Comparison of ENCODE assay signal across 21 cellular contexts in the genomic region with DNA sequence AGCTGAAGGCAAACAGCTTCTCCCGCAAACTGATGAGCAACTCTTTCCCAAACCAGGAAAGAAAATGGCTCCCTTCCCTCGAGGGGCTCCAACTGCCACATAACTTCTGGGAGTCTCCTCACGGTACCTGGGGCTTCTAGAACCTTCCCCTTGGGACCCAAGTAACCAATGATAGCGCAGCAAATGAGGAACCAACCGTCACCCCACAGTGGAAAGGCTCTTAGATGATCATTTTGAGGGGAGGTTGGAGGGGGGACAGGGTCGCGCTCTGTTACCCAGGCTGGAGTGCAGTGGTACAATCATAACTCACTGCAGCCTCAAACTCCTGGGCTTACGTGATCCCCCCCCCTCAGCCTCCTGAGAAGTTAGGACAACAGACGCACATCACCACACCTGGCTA. TPM values are rescaled to one million over a fixed set of nuclear protein-coding genes. Genes with fewer than 3 reads are reported as not detected.
"Had no signal": no experiment of that assay in that cellular context is flagged by ENCODE, and none has a peak within 500 bp of the region (broad histone marks: within the 10 kb centered on the region; RNA-seq: fewer than 3 reads in every experiment).

A gene with protein sequence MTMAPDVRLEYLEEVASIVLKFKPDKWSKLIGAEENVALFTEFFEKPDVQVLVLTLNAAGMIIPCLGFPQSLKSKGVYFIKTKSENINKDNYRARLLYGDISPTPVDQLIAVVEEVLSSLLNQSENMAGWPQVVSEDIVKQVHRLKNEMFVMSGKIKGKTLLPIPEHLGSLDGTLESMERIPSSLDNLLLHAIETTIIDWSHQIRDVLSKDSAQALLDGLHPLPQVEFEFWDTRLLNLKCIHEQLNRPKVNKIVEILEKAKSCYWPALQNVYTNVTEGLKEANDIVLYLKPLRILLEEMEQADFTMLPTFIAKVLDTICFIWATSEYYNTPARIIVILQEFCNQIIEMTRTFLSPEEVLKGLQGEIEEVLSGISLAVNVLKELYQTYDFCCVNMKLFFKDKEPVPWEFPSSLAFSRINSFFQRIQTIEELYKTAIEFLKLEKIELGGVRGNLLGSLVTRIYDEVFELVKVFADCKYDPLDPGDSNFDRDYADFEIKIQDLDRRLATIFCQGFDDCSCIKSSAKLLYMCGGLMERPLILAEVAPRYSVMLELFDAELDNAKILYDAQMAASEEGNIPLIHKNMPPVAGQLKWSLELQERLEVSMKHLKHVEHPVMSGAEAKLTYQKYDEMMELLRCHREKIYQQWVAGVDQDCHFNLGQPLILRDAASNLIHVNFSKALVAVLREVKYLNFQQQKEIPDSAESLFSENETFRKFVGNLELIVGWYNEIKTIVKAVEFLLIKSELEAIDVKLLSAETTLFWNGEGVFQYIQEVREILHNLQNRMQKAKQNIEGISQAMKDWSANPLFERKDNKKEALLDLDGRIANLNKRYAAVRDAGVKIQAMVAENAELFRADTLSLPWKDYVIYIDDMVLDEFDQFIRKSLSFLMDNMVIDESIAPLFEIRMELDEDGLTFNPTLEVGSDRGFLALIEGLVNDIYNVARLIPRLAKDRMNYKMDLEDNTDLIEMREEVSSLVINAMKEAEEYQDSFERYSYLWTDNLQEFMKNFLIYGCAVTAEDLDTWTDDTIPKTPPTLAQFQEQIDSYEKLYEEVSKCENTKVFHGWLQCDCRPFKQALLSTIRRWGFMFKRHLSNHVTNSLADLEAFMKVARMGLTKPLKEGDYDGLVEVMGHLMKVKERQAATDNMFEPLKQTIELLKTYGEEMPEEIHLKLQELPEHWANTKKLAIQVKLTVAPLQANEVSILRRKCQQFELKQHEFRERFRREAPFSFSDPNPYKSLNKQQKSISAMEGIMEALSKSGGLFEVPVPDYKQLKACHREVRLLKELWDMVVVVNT (N-terminal part only) (minus strand): TSS at position 101 of the 400 bp plus-strand sequence. CDS start 2,339 bp downstream, outside the sequence.

- DNase-seq: dermis blood vessel endothelial cell; effector CD4-positive, alpha-beta T cell; endodermal cell; erythroblast; foreskin keratinocyte; hippocampal formation; lower lobe of right lung; natural killer cell; small intestine; stimulated activated CD4-positive, alpha-beta T cell treated with anti-CD3 and anti-CD28 coated beads, Interleukin-12 subunit alpha, Interleukin-12 subunit beta, amount 100 ng/mL, for 4 hours; stimulated activated naive CD4-positive, alpha-beta T cell treated with Interleukin-2 at 50 U/mL for 16 hours; thyroid gland had no signal

- H3K27ac Mint-ChIP-seq: endodermal cell, memory B cell, mesothelial cell of epicardium, natural killer cell, neural progenitor cell, type B pancreatic cell had no signal

- H3K4me3 ChIP-seq: lower lobe of right lung, neural progenitor cell, thyroid gland had no signal

- H3K4me2 ChIP-seq: neural progenitor cell had no signal

- H3K4me1 ChIP-seq: foreskin keratinocyte, lower lobe of right lung, neural progenitor cell had no signal

- H3K27me3 Mint-ChIP-seq: type B pancreatic cell had no signal

- H3K36me3 Mint-ChIP-seq: memory B cell, mesothelial cell of epicardium, natural killer cell, neural progenitor cell, type B pancreatic cell had no signal

- ATAC-seq: foreskin keratinocyte, left lobe of liver, lower lobe of right lung, natural killer cell had no signal

- H3K36me3 ChIP-seq: lower lobe of right lung, neural progenitor cell, thyroid gland had no signal

- H3K4me1 Mint-ChIP-seq: central memory CD8-positive, alpha-beta T cell; mesothelial cell of epicardium; natural killer cell had no signal

- H3K9ac ChIP-seq: neural progenitor cell had no signal

- H3K27ac ChIP-seq: foreskin keratinocyte, lower lobe of right lung, neural progenitor cell, thyroid gland had no signal

- H3K4me3 Mint-ChIP-seq: central memory CD8-positive, alpha-beta T cell; endodermal cell; memory B cell; mesothelial cell of epicardium; natural killer cell; neural progenitor cell; type B pancreatic cell had no signal

- H3K9me3 ChIP-seq: lower lobe of right lung, thyroid gland had no signal

- H2AFZ ChIP-seq: neural progenitor cell had no signal

- H3K27me3 ChIP-seq: foreskin keratinocyte, thyroid gland had no signal

- H3K9me3 Mint-ChIP-seq: central memory CD8-positive, alpha-beta T cell; memory B cell; natural killer cell; neural progenitor cell; type B pancreatic cell had no signal

RNA-seq across cellular contexts. Expression of the gene that starts here (rescaled TPM):
- total RNA-seq: endothelial cell of umbilical vein, left lobe of liver, mucosa of gallbladder, myocyte had no signal
- polyA plus RNA-seq: endothelial cell of umbilical vein had no signal
